15 cellular contexts compared by ENCODE assay signal in genomic region chr1:18409609-18410237, GRCh38.
DNase-seq lines count a peak whose midpoint lies in the region; ATAC-seq and TF ChIP-seq lines count a peak whose summit lies in the region.
"Had no signal": no experiment of that assay in that cellular context is flagged by ENCODE, and none has a peak within 500 bp of the region (broad histone marks: within the 10 kb centered on the region; RNA-seq: fewer than 3 reads in every experiment).

No MANE protein-coding gene starts in this region.

- H3K4me3 ChIP-seq in heart left ventricle (no peak overlapping the region), thyroid gland (replicated peaks in 1 of 3) (no peak overlapping the region)
- H3K4me3 ChIP-seq: BLaER1 treated with 17β-estradiol and CSF1 and Interleukin-3, amounts not matched to agents 10 nM and 100 nM had no signal

- H3K27me3 ChIP-seq in heart left ventricle (peaks cover 0 to 49% (median 10%) of the 10 kb centered on the region in 9 donors), thyroid gland (no peaks in the 10 kb centered on the region)
- H3K27me3 ChIP-seq: BLaER1 treated with 17β-estradiol and CSF1 and Interleukin-3, amounts not matched to agents 10 nM and 100 nM had no signal

- intact Hi-C loops in cardiac septum (cut with DNase I) (no loop called here), heart left ventricle (cut with DNase I) (no loop called here), thyroid gland (cut with DNase I) (no loop called here)

- H3K27ac ChIP-seq in heart left ventricle: no peak overlapping the region
- H3K27ac ChIP-seq in thyroid gland: no peak overlapping the region
- H3K27ac ChIP-seq: BLaER1 treated with 17β-estradiol and CSF1 and Interleukin-3, amounts not matched to agents 10 nM and 100 nM; HL-60 had no signal

- 77 to 80% (median 79%) methylated on average over 8 of the region's 8 CpGs for WGBS in heart left ventricle, 4 donors
- WGBS in thyroid gland, 2 donors: 75 to 76% methylated on average over 8 of the region's 8 CpGs

- TF ChIP-seq CTCF in heart left ventricle (IDR thresholded peaks at IDR 0.05): no peak
- no peak for TF ChIP-seq CTCF in thyroid gland (IDR thresholded peaks at IDR 0.05)

- H3K36me3 ChIP-seq in heart left ventricle: no peaks in the 10 kb centered on the region
- H3K36me3 ChIP-seq in thyroid gland: no peaks in the 10 kb centered on the region

- DNase-seq in cardiac septum (ENCODE audit: low spot score) (peak; percentile 47), heart left ventricle (no peak), NCI-H69 (lab: John Stamatoyannopoulos, UW) (peak; percentile 12), islet precursor cell (peak; percentile 77), thyroid gland (no peak)
- DNase-seq: ACHN; CD4-positive, CD25-positive, alpha-beta regulatory T cell; DMS 273 treated with DMSO at 0.1 percent for 48 hours; EL; IMR-90; KG1 had no signal

- ATAC-seq in heart left ventricle (no peak), GM21825 (IDR thresholded peaks at IDR 0.05; ENCODE audit: unreplicated experiment) (no peak), GM21423 (IDR thresholded peaks at IDR 0.05; ENCODE audit: unreplicated experiment) (no peak)

- H3K4me1 ChIP-seq in heart left ventricle (no peaks in the 10 kb centered on the region), thyroid gland (no peaks in the 10 kb centered on the region)
- H3K4me1 ChIP-seq: BLaER1 treated with 17β-estradiol and CSF1 and Interleukin-3, amounts not matched to agents 10 nM and 100 nM had no signal

- TF ChIP-seq POLR2A in heart left ventricle (IDR thresholded peaks at IDR 0.05) (no peak), thyroid gland (IDR thresholded peaks at IDR 0.05) (no peak)

- H3K9me3 ChIP-seq in heart left ventricle: peaks cover 0 to 21% (median 8%) of the 10 kb centered on the region in 12 donors
- H3K9me3 ChIP-seq in thyroid gland: no peaks in the 10 kb centered on the region

Comparison
In these comparisons a context has a peak if more than half of its experiments do, and no peak if none do; other contexts are left out.
1. DNase-seq: peak in cardiac septum (single experiment), NCI-H69 (single experiment) and islet precursor cell (single experiment); none in heart left ventricle (0 of 5) and thyroid gland (0 of 2).